In genomic region chrX:95703696-95704095, GRCh38 we compare ENCODE assay signal across 20 cellular contexts.
DNase-seq lines count a peak whose midpoint lies in the region; ATAC-seq, FAIRE-seq and TF ChIP-seq lines count a peak whose summit lies in the region.
"Had no signal": no experiment of that assay in that cellular context is flagged by ENCODE, and none has a peak within 500 bp of the region (broad histone marks: within the 10 kb centered on the region; RNA-seq: fewer than 3 reads in every experiment).

No MANE protein-coding gene starts in this region.

- H3K4me3 Mint-ChIP-seq in H9, result no peak overlapping the region
- H3K4me3 Mint-ChIP-seq: HFFc6 had no signal

- H4K5ac ChIP-seq in H9 (ENCODE audit: insufficient read length, low read depth, low read length), result no peak overlapping the region

- no peak overlapping the region for H3K4me2 ChIP-seq in H9 (ENCODE audit: insufficient read depth, insufficient read length, low read length)
- H3K4me2 ChIP-seq: BLaER1, SK-N-SH had no signal

- no peak overlapping the region for H2BK120ac ChIP-seq in H9 (ENCODE audit: low read depth, low read length, poor library complexity, severe bottlenecking)

- no peak for ATAC-seq in HG03045 (IDR thresholded peaks at IDR 0.05; ENCODE audit: unreplicated experiment)
- ATAC-seq: PC-3 had no signal

- peaks cover 2 to 17% (median 4%) of the 10 kb centered on the region in 3 experiments; a peak in 4 of 7 replicates for H3K36me3 Mint-ChIP-seq in H9 (ENCODE audit: insufficient read depth in 1 of 3, low read depth in 3 of 3)

- no peak overlapping the region for H4K91ac ChIP-seq in H9 (ENCODE audit: insufficient read length, low read depth, low read length)

- H2BK15ac ChIP-seq in H9 (ENCODE audit: low read depth, low read length), result no peak overlapping the region

- H3K9me3 Mint-ChIP-seq in H9, result peaks cover 17% of the 10 kb centered on the region in 2 experiments

- H3K4me3 ChIP-seq in A673 (ENCODE audit: low read depth, low read length, poor library complexity, severe bottlenecking), result no peak overlapping the region
- H3K4me3 ChIP-seq: BLaER1, GM23248 had no signal

- H3K4me1 ChIP-seq in A673 (ENCODE audit: insufficient read depth, low read length, poor library complexity, severe bottlenecking) (peaks cover 3% of the 10 kb centered on the region), H9 (ENCODE audit: insufficient read depth, low read length) (no peaks in the 10 kb centered on the region)
- H3K4me1 ChIP-seq: BLaER1 had no signal

- H2AFZ ChIP-seq in H9 (ENCODE audit: low read length), result no peak overlapping the region
- H2AFZ ChIP-seq: GM23248 had no signal

- H3K4me1 Mint-ChIP-seq in H9, result no peaks in the 10 kb centered on the region

- H2BK12ac ChIP-seq in H9 (ENCODE audit: insufficient read length, low read depth, low read length), result no peak overlapping the region

- H2BK20ac ChIP-seq in H9 (ENCODE audit: low read depth, low read length, poor library complexity, severe bottlenecking), result no peak overlapping the region

- H3K9me3 ChIP-seq in A673 (ENCODE audit: low read depth, low read length, poor library complexity, severe bottlenecking), result no peaks in the 10 kb centered on the region
- no peaks in the 10 kb centered on the region for H3K9me3 ChIP-seq in H9 (ENCODE audit: control insufficient read depth, low read depth, low read length)
- H3K9me3 ChIP-seq: SK-N-SH had no signal

- H3K27me3 ChIP-seq in A673 (replicated peaks; ENCODE audit: insufficient read depth, low read depth, low read length, poor library complexity), result no peaks in the 10 kb centered on the region
- H3K27me3 ChIP-seq in H9 (ENCODE audit: insufficient read depth, low read length), result no peaks in the 10 kb centered on the region

- H2AK5ac ChIP-seq in H9 (ENCODE audit: insufficient read length, low read length), result no peak overlapping the region

- H3K36me3 ChIP-seq in A673 (ENCODE audit: insufficient read depth, low read length, poor library complexity, severe bottlenecking), result no peaks in the 10 kb centered on the region
- H3K36me3 ChIP-seq: BLaER1 had no signal

- H3K4ac ChIP-seq in H9 (ENCODE audit: low read depth, low read length), result no peak overlapping the region

- no peak overlapping the region for H4K8ac ChIP-seq in H9 (replicated peaks; ENCODE audit: insufficient read length, low read depth, low read length)

- CTCF ChIA-PET in A673 (lab: Charles Lee), result no interaction called here

- no peaks in the 10 kb centered on the region for H3K27me3 Mint-ChIP-seq in H9 (ENCODE audit: low read depth)

- H3K14ac ChIP-seq in H9 (ENCODE audit: insufficient read depth, low read length), result no peak overlapping the region

- H3K79me2 ChIP-seq in H9 (ENCODE audit: insufficient read depth, low read length), result no peaks in the 10 kb centered on the region

- no CpG with 5 or more reads among the region's 1 CpG for WGBS in H9 (ENCODE audit: extremely low coverage, insufficient read length, low lambda C conversion rate)

- H3K27ac ChIP-seq in A673 (ENCODE audit: low read depth, low read length, poor library complexity, severe bottlenecking), result no peak overlapping the region
- H3K27ac ChIP-seq in H9 (ENCODE audit: insufficient read length, low read depth, low read length), result no peak overlapping the region
- H3K27ac ChIP-seq: BLaER1, GM23248 had no signal

- H3K23ac ChIP-seq in H9 (ENCODE audit: insufficient read length, low read depth, low read length), result no peak overlapping the region

- H2BK5ac ChIP-seq in H9 (ENCODE audit: insufficient read length, low read length), result no peak overlapping the region

- BruUV-seq in A673 (replicated peaks; lab: Mats Ljungman, UMichigan), result no TSS peak

- FAIRE-seq in GM19239 (lab: Jason Lieb, UNC), result peak; percentile 69
- FAIRE-seq: GM12892 had no signal

- TF ChIP-seq CTCF in A673 (conservative IDR thresholded peaks at IDR 0.05; ENCODE audit: low read depth, low read length), result no peak
- no peak for TF ChIP-seq CTCF in H9 (conservative IDR thresholded peaks at IDR 0.05)

- peak; percentile 27 for DNase-seq in A673 (ENCODE audit: low spot score)
- no peak for DNase-seq in GM19239 (ENCODE audit: insufficient read length, low spot score)
- peak; percentile 55 for DNase-seq in RPMI7951 (ENCODE audit: low read depth)
- DNase-seq in fibroblast of peridontal ligament (ENCODE audit: extremely low read depth), result peak; percentile 58
- no peak for DNase-seq in H9
- DNase-seq in NCI-H446 (lab: John Stamatoyannopoulos, UW), result no peak
- no peak for DNase-seq in HT-29 (ENCODE audit: low spot score)
- DNase-seq: ACHN, DMS79, GM23248, HFFc6, Karpas-422, NCI-H1048, NCI-H1694 treated with DMSO at 0.1 percent for 48 hours, NCI-H345, SK-N-SH had no signal

- H3K79me1 ChIP-seq in H9 (ENCODE audit: insufficient read depth, low read depth, low read length, poor library complexity, severe bottlenecking), result no peaks in the 10 kb centered on the region

- no peak overlapping the region for H3K18ac ChIP-seq in H9 (ENCODE audit: insufficient read length, low read depth, low read length)

- no peaks in the 10 kb centered on the region for H4K20me1 ChIP-seq in H9 (ENCODE audit: control insufficient read depth, insufficient read depth, insufficient read length)
- H4K20me1 ChIP-seq: BLaER1 had no signal

- H3K23me2 ChIP-seq in H9 (ENCODE audit: insufficient read length, low read depth, low read length, poor library complexity, severe bottlenecking), result no peaks in the 10 kb centered on the region

- no peak overlapping the region for H3K9ac ChIP-seq in H9 (ENCODE audit: extremely low read depth, insufficient read length, low read length)
- H3K9ac ChIP-seq: BLaER1, GM23248, SK-N-SH had no signal

- H3K27ac Mint-ChIP-seq in H9, result no peak overlapping the region
- H3K27ac Mint-ChIP-seq: HFFc6 had no signal

- POLR2A ChIA-PET in A673 (lab: Charles Lee; ENCODE audit: low non-redundant PET), result no interaction called here

- intact Hi-C loops in A673 (cut with micrococcal nuclease; ENCODE audit: unreplicated experiment), result no loop called here

- no peak overlapping the region for H3T11ph ChIP-seq in H9 (ENCODE audit: low read length)

- no peak overlapping the region for H3K56ac ChIP-seq in H9 (ENCODE audit: insufficient read length, low read depth, low read length)

Comparison
In these comparisons a context has a peak if more than half of its experiments do, and no peak if none do; other contexts are left out.
1. DNase-seq: peak in A673 (single experiment), RPMI7951 (single experiment) and fibroblast of peridontal ligament (single experiment); none in GM19239 (single experiment), H9 (single experiment), NCI-H446 (0 of 2) and HT-29 (single experiment).